ENCODE assay signal across 15 cellular contexts in genomic region chr6:137430954-137431353, GRCh38.
A peak's percentile ranks its signal among the peaks of the same experiment; 100 is the strongest.
DNase-seq lines count a peak whose midpoint lies in the region; ATAC-seq, FAIRE-seq and TF ChIP-seq lines count a peak whose summit lies in the region.
"Had no signal": no experiment of that assay in that cellular context is flagged by ENCODE, and none has a peak within 500 bp of the region (broad histone marks: within the 10 kb centered on the region; RNA-seq: fewer than 3 reads in every experiment).

No MANE protein-coding gene starts in this region.

- H3K36me3 ChIP-seq in HepG2 (replicated peaks in 1 of 2; ENCODE audit: control insufficient read depth in 1 of 2, insufficient read depth in 2 of 2, low read length in 2 of 2) = no peaks in the 10 kb centered on the region
- H3K36me3 ChIP-seq in right lobe of liver = no peaks in the 10 kb centered on the region

- WGBS in HepG2 (ENCODE audit: low lambda C conversion rate) = 32% methylated on average over 3 of the region's 4 CpGs
- WGBS in right lobe of liver (ENCODE audit: insufficient coverage, low coverage, low lambda C conversion rate, missing lambda C conversion rate) = 39% methylated on average over 2 of the region's 4 CpGs

- DNase-seq in HepG2 (ENCODE audit: low spot score) (no peak), right lobe of liver (no peak), coronary artery (ENCODE audit: low spot score) (no peak), MCF 10A (ENCODE audit: unreplicated experiment) (no peak)
- DNase-seq in stimulated activated naive B cell treated with anti-CD40 and anti-IgM and Interleukin-4, amounts not matched to agents 10 μg/mL and 1 μg/mL and 100 μg/mL, for 72 hours = peak; percentile 49
- DNase-seq: activated CD8-positive, alpha-beta memory T cell treated with anti-CD3 and anti-CD28 coated beads, Interleukin-2, amount 50 U/mL, for 48 hours; cerebellar nuclear complex; head of caudate nucleus; IMR-90; NCI-H187 treated with DMSO at 0.1 percent for 48 hours; NCI-H82 had no signal

- POLR2A ChIA-PET in HepG2 (lab: Yijun Ruan, JAX) (no interaction called here), MCF 10A (lab: Yijun Ruan, JAX) (no interaction called here)

- peaks cover 4 to 19% of the 10 kb centered on the region in 2 experiments; a peak in 2 of 5 replicates for H3K27me3 ChIP-seq in HepG2 (ENCODE audit: control insufficient read depth in 1 of 2, insufficient read depth in 2 of 2, low read length in 2 of 2)
- H3K27me3 ChIP-seq in right lobe of liver = no peaks in the 10 kb centered on the region

- no peaks in the 10 kb centered on the region for H3K27me3 Mint-ChIP-seq in stimulated activated naive B cell treated with anti-CD40 and anti-IgM and Interleukin-4, amounts not matched to agents 10 μg/mL and 1 μg/mL and 100 μg/mL, for 72 hours
- no peaks in the 10 kb centered on the region for H3K27me3 Mint-ChIP-seq in MCF 10A (ENCODE audit: insufficient read depth, unreplicated experiment)

- CTCF ChIA-PET in HepG2 (lab: Yijun Ruan, JAX; ENCODE audit: low intra/inter-chr PET ratio, low total read pairs) = no interaction called here
- CTCF ChIA-PET in MCF 10A (lab: Yijun Ruan, JAX) = no interaction called here

- TF ChIP-seq EP300 in HepG2 (IDR thresholded peaks at IDR 0.05; ENCODE audit: low read depth in 2 of 2, low read length in 2 of 2) = no peak
- TF ChIP-seq EP300 in HepG2 (CRISPR knock-in tag; IDR thresholded peaks at IDR 0.05; ENCODE audit: borderline replicate concordance) = no peak

- peaks cover 23% of the 10 kb centered on the region for H3K4me1 ChIP-seq in HepG2 (ENCODE audit: insufficient read depth, low read length)
- no peaks in the 10 kb centered on the region for H3K4me1 ChIP-seq in right lobe of liver
- H3K4me1 ChIP-seq: A549 had no signal

- H3K4me3 ChIP-seq in HepG2 (replicated peaks in 1 of 3; ENCODE audit: insufficient read depth in 1 of 3, low read depth in 2 of 3, low read length in 3 of 3) (no peak overlapping the region), right lobe of liver (no peak overlapping the region), coronary artery (no peak overlapping the region)
- H3K4me3 ChIP-seq: A549 had no signal

- H3K27ac Mint-ChIP-seq in stimulated activated naive B cell treated with anti-CD40 and anti-IgM and Interleukin-4, amounts not matched to agents 10 μg/mL and 1 μg/mL and 100 μg/mL, for 72 hours = no peak overlapping the region
- no peak overlapping the region for H3K27ac Mint-ChIP-seq in MCF 10A (ENCODE audit: low read depth, unreplicated experiment)

- ATAC-seq in HepG2 (no peak), right lobe of liver (no peak), HG02759 (IDR thresholded peaks at IDR 0.05; ENCODE audit: unreplicated experiment) (peak; percentile 71), HG03565 (IDR thresholded peaks at IDR 0.05; ENCODE audit: unreplicated experiment) (peak; percentile 50), HG03460 (IDR thresholded peaks at IDR 0.05; ENCODE audit: unreplicated experiment) (no peak)
- ATAC-seq in stimulated activated naive B cell treated with anti-CD40 and anti-IgM and Interleukin-4, amounts not matched to agents 10 μg/mL and 1 μg/mL and 100 μg/mL, for 72 hours (replicated peaks) = peak; percentile 93
- ATAC-seq: A549 had no signal

- no peaks in the 10 kb centered on the region for H3K79me2 ChIP-seq in HepG2 (ENCODE audit: insufficient read depth, low read length)

- no peak for FAIRE-seq in HepG2 (lab: Jason Lieb, UNC)
- FAIRE-seq: A549 had no signal

- in situ Hi-C loops in HepG2 (cut with HindIII; ENCODE audit: extremely low pct_ligation_motif_present, low pct_unique_long_range_greater_than_20kb) = no loop called here

- BruUV-seq in HepG2 (replicated peaks; lab: Mats Ljungman, UMichigan) (no TSS peak), MCF 10A (replicated peaks; lab: Mats Ljungman, UMichigan) (no TSS peak)

- peak overlapping the region; percentile 17 for H2AFZ ChIP-seq in HepG2 (ENCODE audit: low read length)

- intact Hi-C loops in HepG2 (cut with micrococcal nuclease; ENCODE audit: unreplicated experiment) = no loop called here
- intact Hi-C loops in right lobe of liver (cut with DNase I) = no loop called here
- intact Hi-C loops in MCF 10A (cut with micrococcal nuclease) = no loop called here

- H3K9me3 ChIP-seq in HepG2 (ENCODE audit: low read length) (no peaks in the 10 kb centered on the region), right lobe of liver (no peaks in the 10 kb centered on the region)
- H3K9me3 ChIP-seq: A549 had no signal

- TF ChIP-seq CTCF in HepG2 (CRISPR knock-in tag; IDR thresholded peaks at IDR 0.05) (no peak), right lobe of liver (IDR thresholded peaks at IDR 0.05) (no peak), coronary artery (IDR thresholded peaks at IDR 0.05) (no peak), MCF 10A (IDR thresholded peaks at IDR 0.05; ENCODE audit: unreplicated experiment) (no peak)

- TF ChIP-seq RAD21 in HepG2 (CRISPR knock-in tag; IDR thresholded peaks at IDR 0.05) = no peak

- no peak overlapping the region for H3K4me2 ChIP-seq in HepG2 (ENCODE audit: low read depth, low read length)
- H3K4me2 ChIP-seq: A549 had no signal

- H3K9ac ChIP-seq in HepG2 (ENCODE audit: insufficient read depth, low read depth, low read length) = no peak overlapping the region

- peaks cover 33 to 44% of the 10 kb centered on the region in 2 donors for H3K4me1 Mint-ChIP-seq in stimulated activated naive B cell treated with anti-CD40 and anti-IgM and Interleukin-4, amounts not matched to agents 10 μg/mL and 1 μg/mL and 100 μg/mL, for 72 hours
- H3K4me1 Mint-ChIP-seq in MCF 10A (ENCODE audit: insufficient read depth, unreplicated experiment) = no peaks in the 10 kb centered on the region

- peak overlapping the region in 1 of 2 donors; percentile 39 for H3K4me3 Mint-ChIP-seq in stimulated activated naive B cell treated with anti-CD40 and anti-IgM and Interleukin-4, amounts not matched to agents 10 μg/mL and 1 μg/mL and 100 μg/mL, for 72 hours
- no peak overlapping the region for H3K4me3 Mint-ChIP-seq in MCF 10A (ENCODE audit: unreplicated experiment)

- no peaks in the 10 kb centered on the region for H3K9me3 Mint-ChIP-seq in stimulated activated naive B cell treated with anti-CD40 and anti-IgM and Interleukin-4, amounts not matched to agents 10 μg/mL and 1 μg/mL and 100 μg/mL, for 72 hours
- no peaks in the 10 kb centered on the region for H3K9me3 Mint-ChIP-seq in MCF 10A (ENCODE audit: unreplicated experiment)

- H3K27ac ChIP-seq in HepG2 (ENCODE audit: extremely low read length, insufficient read depth, low read length) (no peak overlapping the region), right lobe of liver (no peak overlapping the region), coronary artery (no peak overlapping the region)
- H3K27ac ChIP-seq: A549 had no signal

- H3K36me3 Mint-ChIP-seq in stimulated activated naive B cell treated with anti-CD40 and anti-IgM and Interleukin-4, amounts not matched to agents 10 μg/mL and 1 μg/mL and 100 μg/mL, for 72 hours = no peaks in the 10 kb centered on the region
- H3K36me3 Mint-ChIP-seq in MCF 10A (ENCODE audit: insufficient read depth, unreplicated experiment) = no peaks in the 10 kb centered on the region

- no peak for TF ChIP-seq POLR2A in HepG2 (IDR thresholded peaks at IDR 0.05; ENCODE audit: insufficient read depth in 1 of 2, low read depth in 2 of 2, low read length in 2 of 2)
- no peak for TF ChIP-seq POLR2A in right lobe of liver (IDR thresholded peaks at IDR 0.05)

- H4K20me1 ChIP-seq in HepG2 (ENCODE audit: insufficient read depth, low read length) = no peaks in the 10 kb centered on the region

TF ChIP-seq in HepG2, 621 proteins besides CTCF, POLR2A, EP300 and RAD21 (continues in another document):
- TF ChIP-seq TBX3 (IDR thresholded peaks at IDR 0.05; ENCODE audit: borderline replicate concordance) = no peak
- TF ChIP-seq MBD4 (IDR thresholded peaks at IDR 0.05; ENCODE audit: borderline replicate concordance, low read length) = no peak
- TF ChIP-seq ZNF446 (CRISPR knock-in tag; IDR thresholded peaks at IDR 0.05) = no peak
- TF ChIP-seq ZNF256 (CRISPR knock-in tag; conservative IDR thresholded peaks at IDR 0.05) = no peak
- TF ChIP-seq MBNL3 (CRISPR knock-in tag; conservative IDR thresholded peaks at IDR 0.05) = no peak

Comparison
In these comparisons a context has a peak if more than half of its experiments do, and no peak if none do; other contexts are left out.
1. ATAC-seq: peak in HG02759 (single experiment), HG03565 (single experiment) and stimulated activated naive B cell treated with anti-CD40 and anti-IgM and Interleukin-4, amounts not matched to agents 10 μg/mL and 1 μg/mL and 100 μg/mL, for 72 hours (2 of 2); none in HepG2 (single experiment), right lobe of liver (0 of 4) and HG03460 (single experiment).